8 cellular contexts compared by ENCODE assay signal in genomic region chr7:100584677-100585510, GRCh38. TPM values are rescaled to one million over a fixed set of nuclear protein-coding genes. Genes with fewer than 3 reads are reported as not detected.
DNase-seq lines count a peak whose midpoint lies in the region; ATAC-seq and TF ChIP-seq lines count a peak whose summit lies in the region.

No MANE protein-coding gene starts in this region.

- H3K4me3 ChIP-seq in CD8-positive, alpha-beta memory T cell (ENCODE audit: low read length): peak overlapping the region; percentile 87
- peak overlapping the region; percentile 75 to 100 (median 96) for H3K4me3 ChIP-seq in heart left ventricle

- TF ChIP-seq POLR2A in heart left ventricle (IDR thresholded peaks at IDR 0.05): peak in 1 of 2 donors; percentile 26

- peaks cover 54% of the 10 kb centered on the region for H3K4me1 ChIP-seq in CD8-positive, alpha-beta memory T cell (ENCODE audit: insufficient read depth, low read length)
- H3K4me1 ChIP-seq in heart left ventricle: peaks cover 6 to 49% (median 37%) of the 10 kb centered on the region in 12 donors

- intact Hi-C loops in activated T-helper 2 cell treated with anti-CD3 and anti-CD28 coated beads, Interferon-gamma antibody, Interleukin-2, Interleukin-4, amounts not matched to agents 10 μg/mL and 5 μg/mL and 100 μg/mL, durations not matched to agents 14 hours and 24 hours and 36 hours (cut with micrococcal nuclease): loop anchor here (10.0 kb wide), 1 partner anchor 290 kb away; the partner anchor contains the start of gene SRRT
- intact Hi-C loops in heart left ventricle (cut with DNase I): loop anchor here in 5 of 10 donors (2.0 to 10.0 kb wide), 4 partner anchors 14 to 107 kb away; partner anchors contain the start of genes GNB2 (in 2 of the 5) and GIGYF1 (in 1 of the 5)

- H3K4me3 Mint-ChIP-seq in CD8-positive, alpha-beta memory T cell: peak overlapping the region; percentile 91 to 99 (median 98)
- peak overlapping the region; percentile 86 to 98 (median 96) for H3K4me3 Mint-ChIP-seq in IgD-negative memory B cell
- H3K4me3 Mint-ChIP-seq in activated T-helper 2 cell treated with anti-CD3 and anti-CD28 coated beads, Interferon-gamma antibody, Interleukin-2, Interleukin-4, amounts not matched to agents 10 μg/mL and 5 μg/mL and 100 μg/mL, durations not matched to agents 14 hours and 24 hours and 36 hours (ENCODE audit: low read depth): peak overlapping the region; percentile 96
- H3K4me3 Mint-ChIP-seq in progenitor cell of endocrine pancreas (ENCODE audit: low read depth): peak overlapping the region; percentile 94

- no peaks in the 10 kb centered on the region for H3K27me3 ChIP-seq in CD8-positive, alpha-beta memory T cell (ENCODE audit: insufficient read depth, low read length, poor library complexity, severe bottlenecking)
- no peaks in the 10 kb centered on the region for H3K27me3 ChIP-seq in heart left ventricle

- DNase-seq in CD8-positive, alpha-beta memory T cell: no peak
- no peak for DNase-seq in activated T-helper 2 cell treated with anti-CD3 and anti-CD28 coated beads, Interferon-gamma antibody, Interleukin-2, Interleukin-4, amounts not matched to agents 10 μg/mL and 5 μg/mL and 100 μg/mL, durations not matched to agents 14 hours and 24 hours and 36 hours (ENCODE audit: low spot score)
- DNase-seq in heart left ventricle (peak in 4 of 5 donors; percentile 53 to 71 (median 65)), progenitor cell of endocrine pancreas (ENCODE audit: low spot score, unreplicated experiment) (peak; percentile 39), GOT3 (lab: John Stamatoyannopoulos, UW) (no peak), GM13976 (ENCODE audit: low spot score) (no peak)

- peaks cover 30 to 53% (median 31%) of the 10 kb centered on the region in 3 donors for H3K4me1 Mint-ChIP-seq in CD8-positive, alpha-beta memory T cell
- H3K4me1 Mint-ChIP-seq in IgD-negative memory B cell: peaks cover 16 to 20% (median 20%) of the 10 kb centered on the region in 3 donors
- peaks cover 24% of the 10 kb centered on the region for H3K4me1 Mint-ChIP-seq in activated T-helper 2 cell treated with anti-CD3 and anti-CD28 coated beads, Interferon-gamma antibody, Interleukin-2, Interleukin-4, amounts not matched to agents 10 μg/mL and 5 μg/mL and 100 μg/mL, durations not matched to agents 14 hours and 24 hours and 36 hours (ENCODE audit: low read depth)
- H3K4me1 Mint-ChIP-seq in progenitor cell of endocrine pancreas (ENCODE audit: low read depth): peaks cover 28% of the 10 kb centered on the region

- in situ Hi-C loops in GM13976 (cut with MboI; ENCODE audit: low sequenced_read_pairs, unreplicated experiment): no loop called here

- no peak for ATAC-seq in heart left ventricle
- ATAC-seq in HG03565 (IDR thresholded peaks at IDR 0.05; ENCODE audit: unreplicated experiment): no peak

- H3K27me3 Mint-ChIP-seq in CD8-positive, alpha-beta memory T cell: peaks cover 0 to 5% of the 10 kb centered on the region in 2 donors
- H3K27me3 Mint-ChIP-seq in IgD-negative memory B cell: no peaks in the 10 kb centered on the region
- no peaks in the 10 kb centered on the region for H3K27me3 Mint-ChIP-seq in activated T-helper 2 cell treated with anti-CD3 and anti-CD28 coated beads, Interferon-gamma antibody, Interleukin-2, Interleukin-4, amounts not matched to agents 10 μg/mL and 5 μg/mL and 100 μg/mL, durations not matched to agents 14 hours and 24 hours and 36 hours (ENCODE audit: low read depth)
- H3K27me3 Mint-ChIP-seq in progenitor cell of endocrine pancreas: no peaks in the 10 kb centered on the region

- no peak for TF ChIP-seq CTCF in heart left ventricle (IDR thresholded peaks at IDR 0.05)
- TF ChIP-seq CTCF in progenitor cell of endocrine pancreas (IDR thresholded peaks at IDR 0.05; ENCODE audit: unreplicated experiment): no peak
- no peak for TF ChIP-seq CTCF in GM13976 (IDR thresholded peaks at IDR 0.05; ENCODE audit: borderline replicate concordance, control extremely low read depth, extremely low read depth, insufficient read depth, missing control alignments)

- POLR2A ChIA-PET in CD8-positive, alpha-beta memory T cell (lab: Charles Lee): interaction anchor here (0.6 to 6.0 kb wide), 22 partner anchors 7 to 156 kb away, joined by 3 to 42 read pairs (median 8); partner anchors contain the start of genes AGFG2, MEPCE, MOSPD3 and POP7

- peaks cover 27% of the 10 kb centered on the region for H3K36me3 ChIP-seq in CD8-positive, alpha-beta memory T cell (ENCODE audit: insufficient read depth, low read length)
- H3K36me3 ChIP-seq in heart left ventricle: peaks cover 0 to 32% (median 24%) of the 10 kb centered on the region in 9 donors

- H3K9me3 ChIP-seq in CD8-positive, alpha-beta memory T cell (ENCODE audit: low read length): no peaks in the 10 kb centered on the region
- H3K9me3 ChIP-seq in heart left ventricle: no peaks in the 10 kb centered on the region

- no peaks in the 10 kb centered on the region for H3K9me3 Mint-ChIP-seq in CD8-positive, alpha-beta memory T cell
- H3K9me3 Mint-ChIP-seq in IgD-negative memory B cell (no peaks in the 10 kb centered on the region), progenitor cell of endocrine pancreas (ENCODE audit: low read depth) (no peaks in the 10 kb centered on the region)
- H3K9me3 Mint-ChIP-seq in activated T-helper 2 cell treated with anti-CD3 and anti-CD28 coated beads, Interferon-gamma antibody, Interleukin-2, Interleukin-4, amounts not matched to agents 10 μg/mL and 5 μg/mL and 100 μg/mL, durations not matched to agents 14 hours and 24 hours and 36 hours: no peaks in the 10 kb centered on the region

- peak overlapping the region; percentile 85 to 99 (median 95) for H3K27ac Mint-ChIP-seq in CD8-positive, alpha-beta memory T cell
- H3K27ac Mint-ChIP-seq in IgD-negative memory B cell (peak overlapping the region; percentile 89 to 98 (median 98)), progenitor cell of endocrine pancreas (peak overlapping the region; percentile 98)
- H3K27ac Mint-ChIP-seq in activated T-helper 2 cell treated with anti-CD3 and anti-CD28 coated beads, Interferon-gamma antibody, Interleukin-2, Interleukin-4, amounts not matched to agents 10 μg/mL and 5 μg/mL and 100 μg/mL, durations not matched to agents 14 hours and 24 hours and 36 hours: peak overlapping the region; percentile 80

- H3K27ac ChIP-seq in CD8-positive, alpha-beta memory T cell (ENCODE audit: low read depth, low read length): peak overlapping the region; percentile 92
- peak overlapping the region; percentile 79 to 99 (median 96) for H3K27ac ChIP-seq in heart left ventricle

- CTCF ChIA-PET in CD8-positive, alpha-beta memory T cell (lab: Charles Lee): interaction anchor here (0.6 to 9.5 kb wide), 20 partner anchors 12 to 267 kb away, joined by 3 to 133 read pairs (median 4); partner anchors contain the start of genes AGFG2, GNB2, MEPCE and MOSPD3

- WGBS in heart left ventricle, 4 donors: 7 to 10% (median 10%) methylated on average over 20 of the region's 20 CpGs

- peaks cover 0 to 24% (median 0%) of the 10 kb centered on the region in 3 donors for H3K36me3 Mint-ChIP-seq in CD8-positive, alpha-beta memory T cell
- H3K36me3 Mint-ChIP-seq in IgD-negative memory B cell: no peaks in the 10 kb centered on the region
- H3K36me3 Mint-ChIP-seq in activated T-helper 2 cell treated with anti-CD3 and anti-CD28 coated beads, Interferon-gamma antibody, Interleukin-2, Interleukin-4, amounts not matched to agents 10 μg/mL and 5 μg/mL and 100 μg/mL, durations not matched to agents 14 hours and 24 hours and 36 hours (ENCODE audit: low read depth): peaks cover 3% of the 10 kb centered on the region
- no peaks in the 10 kb centered on the region for H3K36me3 Mint-ChIP-seq in progenitor cell of endocrine pancreas (ENCODE audit: insufficient read depth)

RNA-seq across cellular contexts. Expression of gene LRCH4, which starts 1.0 kb away (rescaled TPM):
- total RNA-seq in CD8-positive, alpha-beta memory T cell: 100 to 1,000 TPM; 101 to 109 TPM
- polyA plus RNA-seq in CD8-positive, alpha-beta memory T cell: 153 TPM
- polyA plus RNA-seq in IgD-negative memory B cell (160 TPM), heart left ventricle (10 to 100 TPM; 34.1 to 42.0 TPM)
- total RNA-seq in activated T-helper 2 cell treated with anti-CD3 and anti-CD28 coated beads, Interferon-gamma antibody, Interleukin-2, Interleukin-4, amounts not matched to agents 10 μg/mL and 5 μg/mL and 100 μg/mL, durations not matched to agents 14 hours and 24 hours and 36 hours: 105 and 106 TPM in 2 replicates
- total RNA-seq in heart left ventricle (10 to 100 TPM; 18.5 to 46.6 (median 29.2) TPM), progenitor cell of endocrine pancreas (76.6 and 82.7 TPM in 2 replicates)

RNA-seq across cellular contexts. Expression of gene FBXO24, which starts 1.2 kb away (rescaled TPM):
- total RNA-seq in CD8-positive, alpha-beta memory T cell: under 1 TPM; 0.47 to 0.50 TPM
- polyA plus RNA-seq in CD8-positive, alpha-beta memory T cell: not detected
- polyA plus RNA-seq in IgD-negative memory B cell (0.36 TPM), heart left ventricle (under 1 TPM in 1 of 2 donors, not detected in 1; 0.14 TPM)
- total RNA-seq in activated T-helper 2 cell treated with anti-CD3 and anti-CD28 coated beads, Interferon-gamma antibody, Interleukin-2, Interleukin-4, amounts not matched to agents 10 μg/mL and 5 μg/mL and 100 μg/mL, durations not matched to agents 14 hours and 24 hours and 36 hours: 0.37 and 0.91 TPM in 2 replicates
- total RNA-seq in heart left ventricle (under 1 TPM in 6 of 9 donors, not detected in 3; 0.11 to 0.75 (median 0.48) TPM), progenitor cell of endocrine pancreas (0.41 and 1.2 TPM in 2 replicates)

RNA-seq across cellular contexts. Expression of gene SAP25, which starts 11.2 kb away (rescaled TPM):
- total RNA-seq in CD8-positive, alpha-beta memory T cell: 10 to 100 TPM; 13.9 to 14.3 TPM
- 0.56 TPM for polyA plus RNA-seq in CD8-positive, alpha-beta memory T cell
- 0.73 TPM for polyA plus RNA-seq in IgD-negative memory B cell
- total RNA-seq in activated T-helper 2 cell treated with anti-CD3 and anti-CD28 coated beads, Interferon-gamma antibody, Interleukin-2, Interleukin-4, amounts not matched to agents 10 μg/mL and 5 μg/mL and 100 μg/mL, durations not matched to agents 14 hours and 24 hours and 36 hours: 11.3 and 11.8 TPM in 2 replicates
- 1 to 10 TPM in 2 of 9 donors, under 1 TPM in 3, not detected in 4; 0.35 to 2.3 (median 0.72) TPM for total RNA-seq in heart left ventricle
- polyA plus RNA-seq in heart left ventricle: under 1 TPM; 0.30 to 0.65 TPM
- 7.7 and 8.1 TPM in 2 replicates for total RNA-seq in progenitor cell of endocrine pancreas

RNA-seq across cellular contexts. Expression of gene PCOLCE, which starts 17.3 kb away (rescaled TPM):
- total RNA-seq in CD8-positive, alpha-beta memory T cell: 1 to 10 TPM; 6.8 TPM
- polyA plus RNA-seq in CD8-positive, alpha-beta memory T cell: 1.6 TPM
- polyA plus RNA-seq in IgD-negative memory B cell: 0.98 TPM
- 8.6 and 10.3 TPM in 2 replicates for total RNA-seq in activated T-helper 2 cell treated with anti-CD3 and anti-CD28 coated beads, Interferon-gamma antibody, Interleukin-2, Interleukin-4, amounts not matched to agents 10 μg/mL and 5 μg/mL and 100 μg/mL, durations not matched to agents 14 hours and 24 hours and 36 hours
- 10 to 100 TPM; 15.7 to 68.1 (median 28.3) TPM for total RNA-seq in heart left ventricle
- polyA plus RNA-seq in heart left ventricle: 10 to 100 TPM; 33.5 to 35.4 TPM
- total RNA-seq in progenitor cell of endocrine pancreas: 16.1 and 20.3 TPM in 2 replicates

RNA-seq across cellular contexts. Expression of gene MOSPD3, which starts 27.4 kb away (rescaled TPM):
- 10 to 100 TPM; 16.2 to 16.3 TPM for total RNA-seq in CD8-positive, alpha-beta memory T cell
- 29.7 TPM for polyA plus RNA-seq in CD8-positive, alpha-beta memory T cell
- polyA plus RNA-seq in IgD-negative memory B cell (14.4 TPM), heart left ventricle (10 to 100 TPM; 10.4 to 12.3 TPM)
- 14.1 TPM in 2 replicates for total RNA-seq in activated T-helper 2 cell treated with anti-CD3 and anti-CD28 coated beads, Interferon-gamma antibody, Interleukin-2, Interleukin-4, amounts not matched to agents 10 μg/mL and 5 μg/mL and 100 μg/mL, durations not matched to agents 14 hours and 24 hours and 36 hours
- total RNA-seq in heart left ventricle (10 to 100 TPM in 5 of 9 donors, 1 to 10 TPM in 4; 6.7 to 13.8 (median 10.4) TPM), progenitor cell of endocrine pancreas (27.1 and 27.9 TPM in 2 replicates)

Comparison
In these comparisons a context has a peak if more than half of its experiments do, and no peak if none do; other contexts are left out.
1. DNase-seq: peak in heart left ventricle (4 of 5) and progenitor cell of endocrine pancreas (single experiment); none in CD8-positive, alpha-beta memory T cell (0 of 5), activated T-helper 2 cell treated with anti-CD3 and anti-CD28 coated beads, Interferon-gamma antibody, Interleukin-2, Interleukin-4, amounts not matched to agents 10 μg/mL and 5 μg/mL and 100 μg/mL, durations not matched to agents 14 hours and 24 hours and 36 hours (single experiment), GOT3 (single experiment) and GM13976 (single experiment).
2. Peak in every context shown above with its lines, with median percentiles within 50 percentile points of each other: H3K27ac Mint-ChIP-seq and H3K4me3 Mint-ChIP-seq.